19 cellular contexts compared by ENCODE assay signal in genomic region chr6:34970487-34970886, GRCh38.
"Had no signal": no experiment of that assay in that cellular context is flagged by ENCODE, and none has a peak within 500 bp of the region (broad histone marks: within the 10 kb centered on the region; RNA-seq: fewer than 3 reads in every experiment).

No MANE protein-coding gene starts in this region.

- H3K27me3 Mint-ChIP-seq: dendritic cell treated with granulocyte-macrophage colony-stimulating factor and Interleukin-4, amounts not matched to agents 40 ng/mL and 50 ng/mL, for 4 days had no signal

- H3K9me3 Mint-ChIP-seq: activated naive CD4-positive, alpha-beta T cell treated with anti-CD3 and anti-CD28 coated beads, Interleukin-2, amount 50 U/mL, for 72 hours; dendritic cell treated with granulocyte-macrophage colony-stimulating factor and Interleukin-4, amounts not matched to agents 40 ng/mL and 50 ng/mL, for 4 days; mesothelial cell of epicardium; nephron had no signal

- DNase-seq: activated CD4-positive, alpha-beta T cell treated with anti-CD3 and anti-CD28 coated beads, Interleukin-2, amount 50 U/mL, for 4 hours; activated gamma-delta T cell treated with Interleukin-2 at 50 U/mL for 16 hours; effector CD8-positive, alpha-beta T cell; heart left ventricle; kidney; nucleus accumbens; posterior cingulate gyrus; retina; stimulated activated CD8-positive, alpha-beta memory T cell treated with anti-CD3 and anti-CD28 coated beads, Interleukin-4, amount 100 ng/mL, for 48 hours; stimulated activated naive CD4-positive, alpha-beta T cell; upper lobe of right lung had no signal

- ATAC-seq: activated naive CD4-positive, alpha-beta T cell treated with anti-CD3 and anti-CD28 coated beads, Interleukin-2, amount 50 U/mL, for 72 hours; gastroesophageal sphincter; heart left ventricle; left lobe of liver; upper lobe of right lung had no signal

- H3K27me3 ChIP-seq: gastroesophageal sphincter, heart left ventricle, upper lobe of right lung had no signal

- H3K4me3 ChIP-seq: gastroesophageal sphincter, heart left ventricle, lung, upper lobe of right lung had no signal

- H3K4me1 ChIP-seq: gastroesophageal sphincter had no signal

- H3K27ac ChIP-seq: gastroesophageal sphincter, heart left ventricle, upper lobe of right lung had no signal

- H3K4me3 Mint-ChIP-seq: dendritic cell treated with granulocyte-macrophage colony-stimulating factor and Interleukin-4, amounts not matched to agents 40 ng/mL and 50 ng/mL, for 4 days; mesothelial cell of epicardium; nephron had no signal

- H3K27ac Mint-ChIP-seq: activated naive CD4-positive, alpha-beta T cell treated with anti-CD3 and anti-CD28 coated beads, Interleukin-2, amount 50 U/mL, for 72 hours; dendritic cell treated with granulocyte-macrophage colony-stimulating factor and Interleukin-4, amounts not matched to agents 40 ng/mL and 50 ng/mL, for 4 days had no signal

- H3K9me3 ChIP-seq: upper lobe of right lung had no signal

- FAIRE-seq: endothelial cell of umbilical vein, kidney had no signal

- H3K36me3 Mint-ChIP-seq: activated naive CD4-positive, alpha-beta T cell treated with anti-CD3 and anti-CD28 coated beads, Interleukin-2, amount 50 U/mL, for 72 hours had no signal
